Comparison of ENCODE assay signal across 8 cellular contexts in genomic region chr1:149844096-149844495, GRCh38. TPM values are rescaled to one million over a fixed set of nuclear protein-coding genes. Genes with fewer than 3 reads are reported as not detected.
A peak's percentile ranks its signal among the peaks of the same experiment; 100 is the strongest.
DNase-seq lines count a peak whose midpoint lies in the region; TF ChIP-seq lines count a peak whose summit lies in the region.

No MANE protein-coding gene starts in this region.

- peaks cover 56% of the 10 kb centered on the region for H3K79me2 ChIP-seq in neural cell (replicated peaks; ENCODE audit: insufficient read depth, low read length)

- intact Hi-C loops in dorsolateral prefrontal cortex (cut with DNase I) = no loop called here

- H3K9me3 ChIP-seq in neural cell (ENCODE audit: low read length) = no peaks in the 10 kb centered on the region

- no peak for TF ChIP-seq CTCF in GM12865 (IDR thresholded peaks at IDR 0.05; ENCODE audit: insufficient read depth, low read depth, low read length, missing control alignments)
- TF ChIP-seq CTCF in dorsolateral prefrontal cortex (IDR thresholded peaks at IDR 0.05 in 54 of 56, conservative IDR thresholded peaks at IDR 0.05 in 2 of 56; ENCODE audit: low read depth in 1 of 56, partially characterized antibody in 56 of 56) = no peak
- no peak for TF ChIP-seq CTCF in neural cell (IDR thresholded peaks at IDR 0.05; ENCODE audit: poor library complexity, severe bottlenecking)

- H3K27me3 ChIP-seq in dorsolateral prefrontal cortex (no peaks in the 10 kb centered on the region), neural cell (ENCODE audit: insufficient read depth, low read depth, low read length) (no peaks in the 10 kb centered on the region)

- H3K9me2 ChIP-seq in neural cell (ENCODE audit: insufficient read depth, low read length) = no peaks in the 10 kb centered on the region

- H4K20me1 ChIP-seq in neural cell (ENCODE audit: insufficient read depth) = no peaks in the 10 kb centered on the region

- peak overlapping the region; percentile 85 for H3K4me3 ChIP-seq in GM12865 (ENCODE audit: low read depth, low read length)
- peak overlapping the region in 58 of 59 donors; percentile 34 to 76 (median 61) for H3K4me3 ChIP-seq in dorsolateral prefrontal cortex
- H3K4me3 ChIP-seq in neural cell (ENCODE audit: low read length) = peak overlapping the region; percentile 74

- TF ChIP-seq EP300 in neural cell (conservative IDR thresholded peaks at IDR 0.05; ENCODE audit: poor library complexity, severe bottlenecking) = no peak

- H3K9ac ChIP-seq in neural cell (ENCODE audit: low read length) = peak overlapping the region; percentile 69

- no peak overlapping the region for H2AFZ ChIP-seq in neural cell (ENCODE audit: low read depth, low read length)

- H3K4me2 ChIP-seq in neural cell (ENCODE audit: low read length) = peak overlapping the region; percentile 78

- peak; percentile 54 for DNase-seq in GM12865 (ENCODE audit: low read depth)
- DNase-seq in RKO (ENCODE audit: low spot score) = peak; percentile 95
- DNase-seq in dorsolateral prefrontal cortex = no peak
- DNase-seq in NCI-H1694 (lab: John Stamatoyannopoulos, UW) = no peak
- DNase-seq in NCI-H146 (lab: John Stamatoyannopoulos, UW) = no peak
- no peak for DNase-seq in activated CD8-positive, alpha-beta memory T cell treated with anti-CD3 and anti-CD28 coated beads, Interleukin-2, amount 50 U/mL, for 4 hours
- no peak for DNase-seq in activated gamma-delta T cell (lab: John Stamatoyannopoulos, UW)

- H3K27ac ChIP-seq in dorsolateral prefrontal cortex (peak overlapping the region in 14 of 59 donors; percentile 8 to 80 (median 56)), neural cell (ENCODE audit: low read length) (peak overlapping the region; percentile 74)

- no peak for TF ChIP-seq RAD21 in neural cell (conservative IDR thresholded peaks at IDR 0.05)

- H3F3A ChIP-seq in neural cell (ENCODE audit: insufficient read depth, low read length, poor library complexity, severe bottlenecking) = no peaks in the 10 kb centered on the region

- H3K36me3 ChIP-seq in neural cell (ENCODE audit: insufficient read depth, low read length) = no peaks in the 10 kb centered on the region

TF ChIP-seq in neural cell, 6 proteins besides CTCF, POLR2A, EP300 and RAD21:
- TF ChIP-seq TAF1 (IDR thresholded peaks at IDR 0.05; ENCODE audit: low read depth) = no peak
- no peak for TF ChIP-seq MXI1 (conservative IDR thresholded peaks at IDR 0.05; ENCODE audit: poor library complexity, severe bottlenecking)
- no peak for TF ChIP-seq REST (IDR thresholded peaks at IDR 0.05; ENCODE audit: borderline replicate concordance)
- TF ChIP-seq EZH2 (IDR thresholded peaks at IDR 0.05; ENCODE audit: borderline replicate concordance, insufficient read depth, low read length, poor library complexity, severe bottlenecking) = no peak
- no peak for TF ChIP-seq POLR2AphosphoS5 (IDR thresholded peaks at IDR 0.05)
- no peak for TF ChIP-seq SMC3 (conservative IDR thresholded peaks at IDR 0.05; ENCODE audit: poor library complexity)

RNA-seq across cellular contexts. Expression of gene BOLA1, which starts 55.3 kb away (rescaled TPM):
- 10 to 100 TPM; 10.4 to 23.1 (median 15.9) TPM for total RNA-seq in dorsolateral prefrontal cortex
- polyA plus RNA-seq in neural cell = 19.6 and 26.3 TPM in 2 replicates
- 8.6 and 9.0 TPM in 2 replicates for polyA minus RNA-seq in neural cell

Comparison
In these comparisons a context has a peak if more than half of its experiments do, and no peak if none do; other contexts are left out.
1. DNase-seq: peak in GM12865 (single experiment) and RKO (single experiment); none in dorsolateral prefrontal cortex (0 of 10), NCI-H1694 (single experiment), NCI-H146 (single experiment), activated CD8-positive, alpha-beta memory T cell treated with anti-CD3 and anti-CD28 coated beads, Interleukin-2, amount 50 U/mL, for 4 hours (single experiment) and activated gamma-delta T cell (single experiment).
2. Peak in every context shown above with its lines, with median percentiles within 50 percentile points of each other: H3K4me3 ChIP-seq.